Comparison of ENCODE assay signal across 1 cellular context in genomic region chr5:151139015-151139414, GRCh38.
TF ChIP-seq lines count a peak whose summit lies in the region.

No MANE protein-coding gene starts in this region.

TF ChIP-seq in GM23338, 12 proteins besides CTCF, POLR2A, EP300 and RAD21 (continued from another document):
- TF ChIP-seq ZNF462 (CRISPR knock-in tag; IDR thresholded peaks at IDR 0.05): no peak
- no peak for TF ChIP-seq EZH2phosphoT487 (IDR thresholded peaks at IDR 0.05; ENCODE audit: unreplicated experiment)
- no peak for TF ChIP-seq ZNF331 (CRISPR knock-in tag; IDR thresholded peaks at IDR 0.05; ENCODE audit: low read depth)
- no peak for TF ChIP-seq POLR2AphosphoS5 (IDR thresholded peaks at IDR 0.05; ENCODE audit: low read depth)
- TF ChIP-seq STAT1 (IDR thresholded peaks at IDR 0.05; ENCODE audit: unreplicated experiment): no peak
- TF ChIP-seq ZNF114 (CRISPR knock-in tag; IDR thresholded peaks at IDR 0.05): no peak
